Comparison of ENCODE assay signal across 8 cellular contexts in the genomic region with DNA sequence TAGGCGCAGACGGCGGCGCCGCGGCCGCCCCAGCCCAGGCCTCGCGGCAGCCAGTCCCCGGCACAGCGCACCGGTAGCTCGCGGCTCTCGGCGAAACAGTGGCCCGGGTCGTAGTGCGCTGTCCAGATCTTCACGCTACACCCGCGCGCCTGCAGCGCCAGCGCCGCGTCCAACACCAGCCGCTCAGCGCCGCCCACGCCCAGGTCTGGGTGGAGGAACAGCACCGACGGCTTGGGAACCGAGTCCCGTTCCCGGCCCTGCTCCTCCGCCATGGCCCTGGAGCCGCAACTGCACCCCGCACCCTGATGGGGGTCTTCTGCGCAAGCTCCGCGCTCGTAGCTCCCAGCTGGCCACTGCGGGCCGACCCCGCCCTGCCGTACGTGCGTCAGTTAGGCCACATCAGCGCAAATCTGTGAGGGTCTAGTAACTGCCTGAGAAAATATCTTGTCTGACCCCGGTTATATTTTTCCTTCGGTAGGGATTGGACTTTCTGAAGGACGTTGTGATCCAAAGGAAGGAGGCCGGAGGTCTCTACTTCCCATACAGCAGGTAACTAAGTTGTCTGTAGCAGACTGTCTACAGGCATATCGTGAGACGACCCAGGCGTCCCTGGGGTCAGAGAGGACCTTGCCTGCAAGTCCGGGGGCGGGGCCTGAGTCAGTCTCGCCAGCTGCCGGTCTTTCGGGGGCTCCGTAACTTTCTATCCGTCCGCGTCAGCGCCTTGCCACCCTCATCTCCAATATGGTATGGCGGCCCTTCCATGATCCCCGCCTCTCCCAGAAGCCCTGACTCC. TPM values are rescaled to one million over a fixed set of nuclear protein-coding genes. Genes with fewer than 3 reads are reported as not detected.
DNase-seq lines count a peak whose midpoint lies in the region; ATAC-seq and TF ChIP-seq lines count a peak whose summit lies in the region.

ALG2 (minus strand) TSS at position 320 of the 793 bp plus-strand sequence; CDS start at position 272, 48 bp downstream.
SEC61B (plus strand) TSS at position 660 of the 793 bp plus-strand sequence; CDS start at position 742, 82 bp downstream.

- no peaks in the 10 kb centered on the region for H3K36me3 ChIP-seq in testis (ENCODE audit: low read depth, missing control alignments)

- peak within 1 kb of the TSS; percentile 92 to 95 for H3K27ac ChIP-seq in testis

- H3K27me3 ChIP-seq in testis: no peaks in the 10 kb centered on the region

- no peaks in the 10 kb centered on the region for H3K9me3 Mint-ChIP-seq in activated naive CD8-positive, alpha-beta T cell (ENCODE audit: low read depth)

- H3K9me3 ChIP-seq in testis: no peaks in the 10 kb centered on the region

- H3K4me1 Mint-ChIP-seq in activated naive CD8-positive, alpha-beta T cell (ENCODE audit: low read depth): peaks cover 72% of the 10 kb centered on the region

- intact Hi-C loops in testis (cut with DNase I; ENCODE audit: low total_unique reads): no loop called here

- peak within 1 kb of the TSS; percentile 99 for H3K4me3 Mint-ChIP-seq in activated naive CD8-positive, alpha-beta T cell

- peak; percentile 70 for TF ChIP-seq POLR2A in testis (IDR thresholded peaks at IDR 0.05)

- peaks cover 15% of the 10 kb centered on the region for H3K36me3 Mint-ChIP-seq in activated naive CD8-positive, alpha-beta T cell

- H3K27ac Mint-ChIP-seq in activated naive CD8-positive, alpha-beta T cell: peak within 1 kb of the TSS; percentile 100

- H3K4me3 ChIP-seq in GM08714 (ENCODE audit: low read length) (peak within 1 kb of the TSS; percentile 98), testis (peak within 1 kb of the TSS; percentile 78 to 81)

- TF ChIP-seq CTCF in omental fat pad (IDR thresholded peaks at IDR 0.05): no peak
- TF ChIP-seq CTCF in testis (IDR thresholded peaks at IDR 0.05): peak in 1 of 3 experiments; percentile 29

- 0 to 1% methylated on average over 30 to 46 of the region's 69 CpGs for WGBS in testis, 2 donors

- peak; percentile 95 for DNase-seq in NCI-H1092 treated with DMSO at 0.1 percent for 48 hours (lab: John Stamatoyannopoulos, UW)
- peak; percentile 65 for DNase-seq in SKM-1 (lab: John Stamatoyannopoulos, UW; ENCODE audit: unreplicated experiment)
- DNase-seq in glomerular visceral epithelial cell (ENCODE audit: extremely low spot score): peak; percentile 93
- peak; percentile 95 for DNase-seq in omental fat pad (ENCODE audit: low spot score)
- DNase-seq in testis: peak; percentile 98

- ATAC-seq in HG02610 (IDR thresholded peaks at IDR 0.05; ENCODE audit: unreplicated experiment) (peak; percentile 94), omental fat pad (ENCODE audit: low FRiP score) (peak; percentile 98)

- H3K27me3 Mint-ChIP-seq in activated naive CD8-positive, alpha-beta T cell: no peaks in the 10 kb centered on the region

- H3K4me1 ChIP-seq in testis: peaks cover 19% of the 10 kb centered on the region

RNA-seq across cellular contexts. Expression of gene ALG2, which starts in this region (rescaled TPM):
- total RNA-seq in omental fat pad: 10 to 100 TPM; 29.6 to 62.9 (median 44.5) TPM
- 10 to 100 TPM; 46.7 to 48.0 TPM for total RNA-seq in testis
- polyA plus RNA-seq in testis (ENCODE audit: insufficient read depth, low read depth, low replicate concordance): 37.9 TPM

RNA-seq across cellular contexts. Expression of gene SEC61B, which starts in this region (rescaled TPM):
- total RNA-seq in omental fat pad (100 to 1,000 TPM in 3 of 4 donors, 10 to 100 TPM in 1; 68.7 to 149 (median 134) TPM), testis (10 to 100 TPM; 78.3 to 91.7 TPM)
- polyA plus RNA-seq in testis (ENCODE audit: insufficient read depth, low read depth, low replicate concordance): 145 TPM

Comparison
In these comparisons a context has a peak if more than half of its experiments do, and no peak if none do; other contexts are left out.
1. Peak in every context shown above with its lines: DNase-seq, ATAC-seq, H3K4me3 ChIP-seq and H3K27ac ChIP-seq.